Comparison of ENCODE assay signal across 7 cellular contexts in genomic region chr14:77041837-77042557, GRCh38. TPM values are rescaled to one million over a fixed set of nuclear protein-coding genes. Genes with fewer than 3 reads are reported as not detected.
DNase-seq lines count a peak whose midpoint lies in the region; ATAC-seq and TF ChIP-seq lines count a peak whose summit lies in the region.

No MANE protein-coding gene starts in this region.

- H3K4me3 Mint-ChIP-seq in GM23338 (no peak overlapping the region; the same call in 2 of the 3 replicates), memory B cell (no peak overlapping the region), type B pancreatic cell (peak overlapping the region; percentile 56)

- no peak for TF ChIP-seq CTCF in GM23338 (conservative IDR thresholded peaks at IDR 0.05; ENCODE audit: low read depth in 2 of 2)
- no peak for TF ChIP-seq CTCF in choroid plexus epithelial cell (conservative IDR thresholded peaks at IDR 0.05; ENCODE audit: low read depth, low read length)
- TF ChIP-seq CTCF in type B pancreatic cell (conservative IDR thresholded peaks at IDR 0.05) = no peak

- H3K4me1 ChIP-seq in GM23338 (ENCODE audit: insufficient read depth) = peaks cover 85% of the 10 kb centered on the region

- H3K27me3 Mint-ChIP-seq in GM23338 (ENCODE audit: insufficient read depth, low read depth, poor library complexity) (peaks cover 31% of the 10 kb centered on the region), memory B cell (no peaks in the 10 kb centered on the region), type B pancreatic cell (no peaks in the 10 kb centered on the region)

- peak overlapping the region; percentile 23; the same call in 1 of the 2 replicates for H2AFZ ChIP-seq in GM23338

- H3K9me3 Mint-ChIP-seq in GM23338 (no peaks in the 10 kb centered on the region; the same call in 2 of the 3 replicates), memory B cell (no peaks in the 10 kb centered on the region), type B pancreatic cell (no peaks in the 10 kb centered on the region)

- H3K36me3 ChIP-seq in GM23338 (ENCODE audit: insufficient read depth) = no peaks in the 10 kb centered on the region

- H4K20me1 ChIP-seq in GM23338 (replicated peaks; ENCODE audit: insufficient read depth) = no peaks in the 10 kb centered on the region

- H3K9me2 ChIP-seq in GM23338 (ENCODE audit: insufficient read depth) = no peaks in the 10 kb centered on the region

- H3K4me3 ChIP-seq in GM23338 (no peak overlapping the region; the same call in 1 of the 2 replicates), choroid plexus epithelial cell (ENCODE audit: low read depth, low read length) (no peak overlapping the region)

- peaks cover 80% of the 10 kb centered on the region for H3K4me1 Mint-ChIP-seq in GM23338
- peaks cover 32% of the 10 kb centered on the region for H3K4me1 Mint-ChIP-seq in memory B cell
- peaks cover 89% of the 10 kb centered on the region for H3K4me1 Mint-ChIP-seq in type B pancreatic cell (ENCODE audit: unreplicated experiment)

- peak overlapping the region; percentile 82; the same call in 1 of the 2 replicates for H3K27ac ChIP-seq in GM23338 (ENCODE audit: low read depth)

- H3K27ac Mint-ChIP-seq in GM23338 (peak overlapping the region; percentile 81), memory B cell (peak overlapping the region; percentile 91), type B pancreatic cell (peak overlapping the region; percentile 91)

- peaks cover 12% of the 10 kb centered on the region for H3K27me3 ChIP-seq in GM23338 (ENCODE audit: insufficient read depth)

- DNase-seq in GM23338 (ENCODE audit: low spot score) (no peak), NCI-H526 treated with DMSO at 0.1 percent for 48 hours (lab: John Stamatoyannopoulos, UW) (peak; percentile 39), choroid plexus epithelial cell (ENCODE audit: low read depth) (peak; percentile 98), memory B cell (ENCODE audit: low spot score in 2 of 2) (no peak), type B pancreatic cell (ENCODE audit: extremely low spot score, unreplicated experiment) (no peak)

- H3F3A ChIP-seq in GM23338 (replicated peaks; ENCODE audit: low read depth) = peaks cover 38% of the 10 kb centered on the region; the same call in 1 of the 2 replicates

- ATAC-seq in GM23338 (no peak), memory B cell (ENCODE audit: low read depth) (no peak), HG02610 (IDR thresholded peaks at IDR 0.05; ENCODE audit: unreplicated experiment) (no peak), HG02798 (IDR thresholded peaks at IDR 0.05; ENCODE audit: poor library complexity, unreplicated experiment) (no peak)

- no peaks in the 10 kb centered on the region for H3K79me2 ChIP-seq in GM23338 (replicated peaks; ENCODE audit: insufficient read depth)

- peak overlapping the region; percentile 92 for H3K4me2 ChIP-seq in GM23338

- no peaks in the 10 kb centered on the region for H3K36me3 Mint-ChIP-seq in GM23338 (ENCODE audit: low read depth)
- H3K36me3 Mint-ChIP-seq in memory B cell = no peaks in the 10 kb centered on the region
- no peaks in the 10 kb centered on the region for H3K36me3 Mint-ChIP-seq in type B pancreatic cell

TF ChIP-seq in GM23338, 12 proteins besides CTCF, POLR2A, EP300 and RAD21:
- TF ChIP-seq ETS1 (IDR thresholded peaks at IDR 0.05) (no peak), CREB1 (CRISPR knock-in tag; IDR thresholded peaks at IDR 0.05; ENCODE audit: low read depth) (no peak), NANOG (IDR thresholded peaks at IDR 0.05; ENCODE audit: borderline replicate concordance) (no peak), REST (IDR thresholded peaks at IDR 0.05; ENCODE audit: unreplicated experiment) (no peak), EZH2 (IDR thresholded peaks at IDR 0.05; ENCODE audit: low read depth, unreplicated experiment) (no peak), STAT1 (IDR thresholded peaks at IDR 0.05; ENCODE audit: unreplicated experiment) (no peak), ZNF114 (CRISPR knock-in tag; IDR thresholded peaks at IDR 0.05) (no peak), EZH2phosphoT487 (IDR thresholded peaks at IDR 0.05; ENCODE audit: unreplicated experiment) (no peak)

RNA-seq across cellular contexts. Expression of gene IRF2BPL, which starts 13.5 kb away (rescaled TPM):
- total RNA-seq in GM23338 (2014; rRNA removed; shearing (Covaris generic)) = 97.8 and 119 TPM in 2 replicates
- polyA plus RNA-seq in GM23338 (2016; fragmentation: Nextera tagmentation; extraction: Ambion mirVana) = 11.2 and 13.2 TPM in 2 replicates
- total RNA-seq in type B pancreatic cell (ENCODE audit: low replicate concordance) = 59.7 and 116 TPM in 2 replicates

RNA-seq across cellular contexts. Expression of gene CIPC, which starts 56.1 kb away (rescaled TPM):
- total RNA-seq in GM23338 (2014; rRNA removed; shearing (Covaris generic)) = 33.7 and 36.9 TPM in 2 replicates
- 7.3 and 8.1 TPM in 2 replicates for polyA plus RNA-seq in GM23338 (2016; fragmentation: Nextera tagmentation; extraction: Ambion mirVana)
- 27.2 and 34.0 TPM in 2 replicates for total RNA-seq in type B pancreatic cell (ENCODE audit: low replicate concordance)

Comparison
In these comparisons a context has a peak if more than half of its experiments do, and no peak if none do; other contexts are left out.
1. DNase-seq: peak in NCI-H526 treated with DMSO at 0.1 percent for 48 hours (single experiment) and choroid plexus epithelial cell (single experiment); none in GM23338 (single experiment), memory B cell (0 of 2) and type B pancreatic cell (single experiment).
2. Peak in every context shown above with its lines, with median percentiles within 50 percentile points of each other: H3K27ac Mint-ChIP-seq.